8 cellular contexts compared by ENCODE assay signal in the genomic region with DNA sequence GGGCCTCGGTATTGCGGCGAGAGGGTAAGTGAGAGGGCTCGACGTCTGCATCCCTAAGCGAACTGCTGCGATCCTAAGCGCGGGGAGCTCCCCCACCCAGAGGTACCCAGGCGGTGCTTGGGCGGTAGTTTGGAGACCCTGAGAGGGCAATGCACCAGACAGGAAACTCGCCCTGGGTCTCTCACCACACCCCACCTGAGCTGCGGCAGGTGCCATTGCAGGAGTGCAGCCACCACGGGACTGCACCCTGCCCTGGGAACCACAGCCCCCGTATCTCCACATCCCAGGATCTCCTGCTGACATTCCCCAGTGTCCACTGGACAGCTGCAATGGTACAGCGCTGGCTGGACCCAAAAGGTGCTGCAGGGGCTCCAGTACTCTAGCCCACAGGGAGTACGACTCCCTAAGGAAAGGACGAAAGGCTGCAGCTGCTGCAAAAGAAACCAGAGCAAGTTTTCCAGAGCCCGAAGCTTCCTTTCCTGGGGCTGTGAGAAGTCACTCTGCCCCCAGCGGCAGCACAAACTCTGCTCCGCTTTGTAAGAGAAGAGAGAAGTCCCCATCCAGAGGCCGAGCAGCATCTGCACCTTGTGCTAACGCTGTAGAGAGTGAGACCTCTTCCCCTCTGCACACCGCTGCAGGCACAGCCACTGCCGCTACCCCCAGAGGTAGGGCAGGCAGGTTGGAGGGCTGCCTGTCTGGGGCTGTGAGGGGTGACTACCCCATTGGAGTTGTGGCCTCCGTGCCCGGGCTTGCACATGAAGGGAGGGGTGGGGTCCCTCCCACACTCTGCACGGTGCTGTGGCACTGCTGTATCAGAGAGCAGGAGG. TPM values are rescaled to one million over a fixed set of nuclear protein-coding genes. Genes with fewer than 3 reads are reported as not detected.
A peak's percentile ranks its signal among the peaks of the same experiment; 100 is the strongest.
DNase-seq lines count a peak whose midpoint lies in the region; ATAC-seq and TF ChIP-seq lines count a peak whose summit lies in the region.

No MANE protein-coding gene starts in this region.

- H3K4me1 ChIP-seq in upper lobe of right lung = peaks cover 14% of the 10 kb centered on the region

- H3K27ac ChIP-seq in upper lobe of right lung = no peak overlapping the region

- peak overlapping the region; percentile 84 for H3K4me3 Mint-ChIP-seq in neural crest cell

- H3K9me3 Mint-ChIP-seq in neural crest cell = no peaks in the 10 kb centered on the region

- H3K27ac Mint-ChIP-seq in neural crest cell (ENCODE audit: unreplicated experiment) = no peak overlapping the region

- peaks cover 13% of the 10 kb centered on the region for H3K4me1 Mint-ChIP-seq in neural crest cell

- ATAC-seq in GM18868 (IDR thresholded peaks at IDR 0.05; ENCODE audit: unreplicated experiment) (peak; percentile 85), HG03108 (IDR thresholded peaks at IDR 0.05; ENCODE audit: unreplicated experiment) (peak; percentile 69), upper lobe of right lung (peak; percentile 83)

- DNase-seq in AML-193 (lab: John Stamatoyannopoulos, UW) (peak; percentile 65 to 83), NCI-H774 (lab: John Stamatoyannopoulos, UW) (peak; percentile 41), globus pallidus (ENCODE audit: low spot score) (peak; percentile 54), neural crest cell (ENCODE audit: low read depth, low spot score) (peak; percentile 44), upper lobe of right lung (peak; percentile 69)
- peak in 3 of 4 experiments; percentile 3 to 20 (median 6) for DNase-seq in activated naive CD4-positive, alpha-beta T cell (lab: John Stamatoyannopoulos, UW)

- H3K27me3 Mint-ChIP-seq in neural crest cell (ENCODE audit: low read depth) = peaks cover 76% of the 10 kb centered on the region

- TF ChIP-seq CTCF in neural crest cell (conservative IDR thresholded peaks at IDR 0.05) (peak; percentile 58), upper lobe of right lung (IDR thresholded peaks at IDR 0.05) (peak; percentile 50)

- H3K27me3 ChIP-seq in upper lobe of right lung = peaks cover 23% of the 10 kb centered on the region

- H3K36me3 Mint-ChIP-seq in neural crest cell (ENCODE audit: low read depth) = no peaks in the 10 kb centered on the region

- no peaks in the 10 kb centered on the region for H3K36me3 ChIP-seq in upper lobe of right lung

- H3K4me3 ChIP-seq in upper lobe of right lung = peak overlapping the region; percentile 50

- H3K9me3 ChIP-seq in upper lobe of right lung = no peaks in the 10 kb centered on the region

- intact Hi-C loops in upper lobe of right lung (cut with DNase I) = no loop called here

RNA-seq across cellular contexts. Expression of a gene that starts 31.1 kb away (rescaled TPM):
- total RNA-seq in neural crest cell (40.1 and 40.7 TPM in 2 replicates), upper lobe of right lung (58.2 TPM)

Comparison
In these comparisons a context has a peak if more than half of its experiments do, and no peak if none do; other contexts are left out.
1. DNase-seq: peak in every context shown above with its lines; median percentile 74 in AML-193; 69 in upper lobe of right lung; 54 in globus pallidus; 44 in neural crest cell; 41 in NCI-H774; 6 in activated naive CD4-positive, alpha-beta T cell.